9 cellular contexts compared by ENCODE assay signal in genomic region chr12:41190360-41190759, GRCh38. TPM values are rescaled to one million over a fixed set of nuclear protein-coding genes. Genes with fewer than 3 reads are reported as not detected.
DNase-seq lines count a peak whose midpoint lies in the region; ATAC-seq and TF ChIP-seq lines count a peak whose summit lies in the region.
"Had no signal": no experiment of that assay in that cellular context is flagged by ENCODE, and none has a peak within 500 bp of the region (broad histone marks: within the 10 kb centered on the region; RNA-seq: fewer than 3 reads in every experiment).

No MANE protein-coding gene starts in this region.

- no peak overlapping the region for H3K27ac Mint-ChIP-seq in T-helper 2 cell treated with Interferon-gamma antibody and Interleukin-4, amounts not matched to agents 5 μg/mL and 100 μg/mL, for 36 hours

- DNase-seq in M059J (ENCODE audit: low read depth) (peak; percentile 15), astrocyte of the spinal cord (ENCODE audit: low read depth, low spot score) (peak; percentile 20), lung (ENCODE audit: low spot score) (no peak), kidney glomerular epithelial cell (lab: John Stamatoyannopoulos, UW) (no peak)
- no peak for DNase-seq in activated CD4-positive, alpha-beta T cell treated with anti-CD3 and anti-CD28 coated beads for 48 hours
- DNase-seq in T-helper 2 cell treated with Interferon-gamma antibody and Interleukin-4, amounts not matched to agents 5 μg/mL and 100 μg/mL, for 36 hours (ENCODE audit: low spot score), result no peak
- no peak for DNase-seq in effector CD4-positive, alpha-beta T cell

- H3K27me3 Mint-ChIP-seq in T-helper 2 cell treated with Interferon-gamma antibody and Interleukin-4, amounts not matched to agents 5 μg/mL and 100 μg/mL, for 36 hours (ENCODE audit: low read depth), result peaks cover 42% of the 10 kb centered on the region

- 11 to 14% methylated on average over 4 of the region's 4 CpGs for WGBS in lung, 2 donors

- no peaks in the 10 kb centered on the region for H3K36me3 ChIP-seq in lung (ENCODE audit: control insufficient read depth in 2 of 2, insufficient read depth in 2 of 2, low read length in 2 of 2)
- H3K36me3 ChIP-seq: neutrophil had no signal

- H3K9me3 Mint-ChIP-seq in T-helper 2 cell treated with Interferon-gamma antibody and Interleukin-4, amounts not matched to agents 5 μg/mL and 100 μg/mL, for 36 hours, result no peaks in the 10 kb centered on the region

- ATAC-seq in lung (ENCODE audit: insufficient read depth, low FRiP score), result peak; percentile 38

- H3K36me3 Mint-ChIP-seq in T-helper 2 cell treated with Interferon-gamma antibody and Interleukin-4, amounts not matched to agents 5 μg/mL and 100 μg/mL, for 36 hours (ENCODE audit: low read depth), result no peaks in the 10 kb centered on the region

- TF ChIP-seq CTCF in C4-2B (conservative IDR thresholded peaks at IDR 0.05) (peak; percentile 80), astrocyte of the spinal cord (IDR thresholded peaks at IDR 0.05; ENCODE audit: low read depth, low read length) (peak; percentile 58), lung (IDR thresholded peaks at IDR 0.05; ENCODE audit: control extremely low read depth, extremely low read depth) (no peak)

- no peak overlapping the region for H3K4me3 Mint-ChIP-seq in T-helper 2 cell treated with Interferon-gamma antibody and Interleukin-4, amounts not matched to agents 5 μg/mL and 100 μg/mL, for 36 hours

- in situ Hi-C loops in astrocyte of the spinal cord (cut with HindIII; ENCODE audit: low sequenced_read_pairs), result no loop called here

- no peaks in the 10 kb centered on the region for H3K4me1 Mint-ChIP-seq in T-helper 2 cell treated with Interferon-gamma antibody and Interleukin-4, amounts not matched to agents 5 μg/mL and 100 μg/mL, for 36 hours (ENCODE audit: low read depth)

- H3K9me3 ChIP-seq in lung (ENCODE audit: control insufficient read depth in 2 of 2, insufficient read depth in 1 of 2, low read length in 1 of 2), result peaks cover 0 to 3% of the 10 kb centered on the region in 2 donors
- H3K9me3 ChIP-seq: neutrophil had no signal

- H3K4me3 ChIP-seq in astrocyte of the spinal cord (ENCODE audit: low read depth, low read length), result no peak overlapping the region
- no peak overlapping the region for H3K4me3 ChIP-seq in lung

- peaks cover 0 to 9% of the 10 kb centered on the region in 2 donors for H3K4me1 ChIP-seq in lung (ENCODE audit: control insufficient read depth in 2 of 2, insufficient read depth in 2 of 2, low read length in 2 of 2)

- peaks cover 3% of the 10 kb centered on the region for H3K27me3 ChIP-seq in lung (ENCODE audit: control insufficient read depth, insufficient read depth)

- H3K27ac ChIP-seq in C4-2B (no peak overlapping the region), lung (ENCODE audit: low read depth in 1 of 2, low read length in 1 of 2) (no peak overlapping the region)
- H3K27ac ChIP-seq: neutrophil had no signal

RNA-seq across cellular contexts. Expression of gene PDZRN4, which starts 2.2 kb away (rescaled TPM):
- total RNA-seq in M059J (2014; rRNA removed; shearing (Covaris generic)), result not detected in 2 replicates
- total RNA-seq in lung, result under 1 TPM; 0.37 to 0.54 TPM
- under 1 TPM; 0.05 to 0.28 TPM for polyA plus RNA-seq in lung

Comparison
In these comparisons a context has a peak if more than half of its experiments do, and no peak if none do; other contexts are left out.
1. DNase-seq: peak in M059J (single experiment) and astrocyte of the spinal cord (single experiment); none in lung (single experiment), activated CD4-positive, alpha-beta T cell treated with anti-CD3 and anti-CD28 coated beads for 48 hours (single experiment), T-helper 2 cell treated with Interferon-gamma antibody and Interleukin-4, amounts not matched to agents 5 μg/mL and 100 μg/mL, for 36 hours (single experiment), kidney glomerular epithelial cell (single experiment) and effector CD4-positive, alpha-beta T cell (single experiment).